ENCODE assay signal across 8 cellular contexts in the genomic region with DNA sequence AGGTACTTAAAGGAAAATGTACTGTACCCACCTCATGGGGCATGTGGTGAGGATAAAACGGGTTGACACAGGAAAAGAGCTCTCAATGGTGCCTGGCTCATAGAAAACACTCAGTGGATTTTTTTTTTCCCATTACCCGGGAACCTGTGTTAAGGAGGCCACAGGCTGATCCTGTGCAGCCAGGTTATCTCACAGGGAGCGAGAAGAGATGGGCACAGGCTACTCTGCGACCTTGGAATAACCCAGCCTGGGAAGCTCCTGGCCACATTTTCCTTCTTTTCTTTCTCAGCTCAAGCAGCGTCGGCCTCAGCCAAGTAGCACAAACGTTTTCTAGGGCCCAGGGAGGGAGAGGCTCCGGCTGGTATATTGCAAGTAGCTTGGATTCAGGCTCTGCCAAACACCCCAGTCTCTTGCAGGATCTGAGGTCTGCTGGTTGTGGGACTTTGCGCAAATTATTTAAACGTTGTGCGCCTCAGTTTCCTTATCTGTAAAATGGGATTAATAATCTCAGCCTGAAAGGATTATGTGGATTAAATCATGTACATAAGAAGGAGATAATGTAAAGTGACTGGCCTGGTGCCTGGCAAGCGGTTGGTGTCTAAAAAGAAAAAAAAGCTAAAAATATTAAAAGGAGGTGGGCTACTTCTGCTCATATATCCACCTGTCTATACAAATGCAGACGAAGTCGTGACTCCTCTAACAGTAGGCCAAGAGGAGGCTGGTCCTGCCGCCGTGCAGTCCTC. TPM values are rescaled to one million over a fixed set of nuclear protein-coding genes. Genes with fewer than 3 reads are reported as not detected.
DNase-seq lines count a peak whose midpoint lies in the region; ATAC-seq and TF ChIP-seq lines count a peak whose summit lies in the region.

No MANE protein-coding gene starts in this region.

- H3K27ac ChIP-seq in CD4-positive, alpha-beta T cell (ENCODE audit: low read depth, low read length), result no peak overlapping the region
- H3K27ac ChIP-seq in right lobe of liver, result peak overlapping the region; percentile 93 to 98 (median 97)
- peak overlapping the region; percentile 96 to 97 (median 96) for H3K27ac ChIP-seq in transverse colon

- H3K4me3 Mint-ChIP-seq in CD4-positive, alpha-beta T cell, result peak overlapping the region; percentile 98
- H3K4me3 Mint-ChIP-seq in brain, result peak overlapping the region; percentile 86 to 93 (median 89)

- H3K27me3 Mint-ChIP-seq in CD4-positive, alpha-beta T cell, result no peaks in the 10 kb centered on the region
- peaks cover 10% of the 10 kb centered on the region for H3K27me3 Mint-ChIP-seq in brain

- H3K27ac Mint-ChIP-seq in CD4-positive, alpha-beta T cell, result peak overlapping the region; percentile 89
- peak overlapping the region; percentile 83 to 96 (median 91) for H3K27ac Mint-ChIP-seq in brain

- H3K4me1 Mint-ChIP-seq in CD4-positive, alpha-beta T cell (ENCODE audit: low read depth), result peaks cover 41% of the 10 kb centered on the region
- peaks cover 60% of the 10 kb centered on the region for H3K4me1 Mint-ChIP-seq in brain

- no peaks in the 10 kb centered on the region for H3K9me3 Mint-ChIP-seq in CD4-positive, alpha-beta T cell
- H3K9me3 Mint-ChIP-seq in brain, result no peaks in the 10 kb centered on the region

- H3K4me1 ChIP-seq in right lobe of liver (peaks cover 0 to 47% (median 6%) of the 10 kb centered on the region in 4 donors), transverse colon (peaks cover 30 to 54% (median 48%) of the 10 kb centered on the region in 4 donors)

- 11% methylated on average over 16 of the region's 16 CpGs for WGBS in right lobe of liver (ENCODE audit: insufficient coverage, low coverage, low lambda C conversion rate, missing lambda C conversion rate)
- WGBS in transverse colon (ENCODE audit: low coverage in 1 of 2), 2 donors, result 31 to 47% methylated on average over 5 to 16 of the region's 16 CpGs

- H3K36me3 ChIP-seq in right lobe of liver (no peaks in the 10 kb centered on the region), transverse colon (no peaks in the 10 kb centered on the region)

- TF ChIP-seq EP300 in transverse colon (IDR thresholded peaks at IDR 0.05; ENCODE audit: low read depth), result no peak

- CTCF ChIA-PET in CD4-positive, alpha-beta T cell (lab: Charles Lee), result interaction anchor here (0.9 to 1.5 kb wide), 3 partner anchors 16 to 153 kb away, joined by 3 to 8 read pairs (median 3); partner anchors contain the start of gene HDDC3

- POLR2A ChIA-PET in CD4-positive, alpha-beta T cell (lab: Charles Lee), result interaction anchor here (1.3 to 2.2 kb wide), 9 partner anchors 12 to 154 kb away, joined by 3 to 16 read pairs (median 6); partner anchors contain the start of genes BLM, FES, HDDC3 and UNC45A

- TF ChIP-seq POLR2A in right lobe of liver (IDR thresholded peaks at IDR 0.05), result no peak
- no peak for TF ChIP-seq POLR2A in transverse colon (IDR thresholded peaks at IDR 0.05)

- ATAC-seq in CD4-positive, alpha-beta T cell (ENCODE audit: poor library complexity), result peak; percentile 19
- ATAC-seq in right lobe of liver, result no peak

- no peaks in the 10 kb centered on the region for H3K9me3 ChIP-seq in CD4-positive, alpha-beta T cell (ENCODE audit: control insufficient read depth, low read length)
- H3K9me3 ChIP-seq in right lobe of liver (no peaks in the 10 kb centered on the region), transverse colon (no peaks in the 10 kb centered on the region)

- in situ Hi-C loops in transverse colon (cut with MboI; ENCODE audit: low pct_ligation_motif_present in 1 of 4, low pct_unique_long_range_greater_than_20kb in 1 of 4, low sequenced_read_pairs in 3 of 4), result no loop called here

- H3K27me3 ChIP-seq in CD4-positive, alpha-beta T cell (ENCODE audit: control insufficient read depth, insufficient read depth, low read length), result no peaks in the 10 kb centered on the region
- H3K27me3 ChIP-seq in right lobe of liver (no peaks in the 10 kb centered on the region), transverse colon (no peaks in the 10 kb centered on the region)

- H3K4me3 ChIP-seq in right lobe of liver, result peak overlapping the region; percentile 81 to 85 (median 82)
- H3K4me3 ChIP-seq in transverse colon, result peak overlapping the region; percentile 74 to 99 (median 95)

- intact Hi-C loops in CD4-positive, alpha-beta T cell (cut with DNase I, micrococcal nuclease), result loop anchor here (1.0 to 10.0 kb wide), 8 partner anchors 14 to 156 kb away; partner anchors contain the start of genes BLM (in 2 of the 2) and HDDC3 (in 1 of the 2)
- intact Hi-C loops in right lobe of liver (cut with DNase I) (no loop called here), transverse colon (cut with DNase I; ENCODE audit: low total_unique reads) (no loop called here)

- DNase-seq in CD4-positive, alpha-beta T cell, result no peak
- peak; percentile 57 for DNase-seq in M059J (ENCODE audit: low read depth)
- no peak for DNase-seq in right lobe of liver
- DNase-seq in transverse colon, result no peak
- DNase-seq in GM03348 (ENCODE audit: low spot score), result no peak
- DNase-seq in NCI-H524 treated with DMSO at 0.1 percent for 48 hours (lab: John Stamatoyannopoulos, UW), result no peak
- no peak for DNase-seq in HK-2 (ENCODE audit: unreplicated experiment)

- peaks cover 17% of the 10 kb centered on the region for H3K36me3 Mint-ChIP-seq in CD4-positive, alpha-beta T cell (ENCODE audit: low read depth)
- H3K36me3 Mint-ChIP-seq in brain, result no peaks in the 10 kb centered on the region

- no peak for TF ChIP-seq CTCF in CD4-positive, alpha-beta T cell (IDR thresholded peaks at IDR 0.05)
- TF ChIP-seq CTCF in brain (conservative IDR thresholded peaks at IDR 0.05) (no peak), right lobe of liver (IDR thresholded peaks at IDR 0.05) (no peak), transverse colon (IDR thresholded peaks at IDR 0.05) (no peak)

RNA-seq across cellular contexts. Expression of gene FURIN, which starts 2.1 kb away (rescaled TPM):
- total RNA-seq in CD4-positive, alpha-beta T cell, result 100 to 1,000 TPM in 1 of 2 experiments, 10 to 100 TPM in 1; 97.4 to 104 TPM
- total RNA-seq in M059J (2014; rRNA removed; shearing (Covaris generic)), result 16.5 and 33.6 TPM in 2 replicates
- 22.9 TPM for polyA plus RNA-seq in brain (ENCODE audit: insufficient read depth, low read depth, low replicate concordance)
- total RNA-seq in right lobe of liver (100 to 1,000 TPM; 122 to 232 (median 189) TPM), transverse colon (100 to 1,000 TPM in 1 of 4 donors, 10 to 100 TPM in 3; 64.6 to 109 (median 80.6) TPM)

RNA-seq across cellular contexts. Expression of gene FES, which starts 13.8 kb away (rescaled TPM):
- total RNA-seq in CD4-positive, alpha-beta T cell, result 1 to 10 TPM; 3.0 to 5.5 TPM
- not detected in 2 replicates for total RNA-seq in M059J (2014; rRNA removed; shearing (Covaris generic))
- 4.1 TPM for polyA plus RNA-seq in brain (ENCODE audit: insufficient read depth, low read depth, low replicate concordance)
- 10 to 100 TPM; 11.5 to 36.5 (median 18.5) TPM for total RNA-seq in right lobe of liver
- total RNA-seq in transverse colon, result 10 to 100 TPM in 3 of 4 donors, 1 to 10 TPM in 1; 7.0 to 18.3 (median 14.0) TPM

RNA-seq across cellular contexts. Expression of gene MAN2A2, which starts 32.6 kb away (rescaled TPM):
- total RNA-seq in CD4-positive, alpha-beta T cell, result 100 to 1,000 TPM; 125 to 128 TPM
- 4.2 and 9.6 TPM in 2 replicates for total RNA-seq in M059J (2014; rRNA removed; shearing (Covaris generic))
- 58.2 TPM for polyA plus RNA-seq in brain (ENCODE audit: insufficient read depth, low read depth, low replicate concordance)
- total RNA-seq in right lobe of liver (10 to 100 TPM; 41.4 to 91.6 (median 59.8) TPM), transverse colon (100 to 1,000 TPM in 2 of 4 donors, 10 to 100 TPM in 2; 46.8 to 109 (median 86.4) TPM)

Comparison
In these comparisons a context has a peak if more than half of its experiments do, and no peak if none do; other contexts are left out.
1. intact Hi-C loops: an anchor here in CD4-positive, alpha-beta T cell (1.0 to 10.0 kb wide); none called in right lobe of liver and transverse colon.